In the genomic region with DNA sequence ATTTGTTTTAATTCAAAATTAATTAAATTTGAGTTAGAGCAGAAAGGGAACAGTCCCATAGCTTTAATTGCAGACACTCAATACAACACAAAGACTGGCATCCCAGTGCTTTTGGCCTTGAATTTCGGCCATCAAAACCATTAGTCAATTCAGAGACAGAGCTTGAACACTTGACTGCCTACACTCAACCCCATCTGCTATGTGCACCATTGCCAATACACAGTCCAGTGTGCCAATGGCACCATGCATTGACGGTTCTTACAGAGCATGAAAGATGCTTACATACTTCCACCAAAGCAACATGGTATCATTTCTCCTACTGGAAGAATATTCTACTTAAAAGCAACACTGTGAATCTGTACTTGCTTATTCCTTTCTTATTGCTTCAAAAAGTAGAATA, we compare ENCODE assay signal across 27 cellular contexts. TPM values are rescaled to one million over a fixed set of nuclear protein-coding genes. Genes with fewer than 3 reads are reported as not detected.
"Had no signal": no experiment of that assay in that cellular context is flagged by ENCODE, and none has a peak within 500 bp of the region (broad histone marks: within the 10 kb centered on the region; RNA-seq: fewer than 3 reads in every experiment).

No MANE protein-coding gene starts in this region.

- H3K9me3 ChIP-seq: ovary, psoas muscle, right lobe of liver, sigmoid colon, stomach, tibial artery, transverse colon, upper lobe of right lung, uterus had no signal

- ATAC-seq: natural killer cell; psoas muscle; right cardiac atrium; right lobe of liver; stimulated activated effector memory CD8-positive, alpha-beta T cell treated with anti-CD3 and anti-CD28 coated beads, Interleukin-12 subunit alpha, Interleukin-12 subunit beta, amount 100 ng/mL, for 72 hours; stimulated activated naive B cell treated with anti-CD40 and anti-IgM and Interleukin-4, amounts not matched to agents 10 μg/mL and 1 μg/mL and 100 μg/mL, for 72 hours; upper lobe of right lung had no signal

- H3K4me1 ChIP-seq: neural progenitor cell, parathyroid adenoma, right lobe of liver, sigmoid colon, stomach, tibial artery, upper lobe of right lung, uterus had no signal

- H3K4me3 ChIP-seq: neural progenitor cell, ovary, psoas muscle, right lobe of liver, sigmoid colon, stomach, tibial artery, transverse colon, upper lobe of right lung, uterus had no signal

- H3K36me3 ChIP-seq: neural progenitor cell, ovary, right lobe of liver, sigmoid colon, stomach, tibial artery, transverse colon, upper lobe of right lung, uterus had no signal

- H3K27me3 ChIP-seq: neural progenitor cell, ovary, right lobe of liver, sigmoid colon, stomach, tibial artery, transverse colon, upper lobe of right lung, uterus had no signal

- H3K27ac ChIP-seq: neural progenitor cell, ovary, parathyroid adenoma, psoas muscle, right lobe of liver, sigmoid colon, stomach, tibial artery, transverse colon, upper lobe of right lung, uterus had no signal

- DNase-seq: natural killer cell; occipital lobe; ovary; posterior cingulate gyrus; psoas muscle; right cardiac atrium; right lobe of liver; sigmoid colon; small intestine; stimulated activated CD4-positive, alpha-beta T cell treated with anti-CD3 and anti-CD28 coated beads, Interleukin-15, amount 100 ng/mL, for 24 hours; stimulated activated CD4-positive, alpha-beta T cell treated with anti-CD3 and anti-CD28 coated beads, Interleukin-2, amount 100 ng/mL, for 24 hours; stimulated activated CD4-positive, alpha-beta T cell treated with anti-CD3 and anti-CD28 coated beads, Interleukin-2, amount 100 ng/mL, for 48 hours; stimulated activated CD4-positive, alpha-beta T cell treated with anti-CD3 and anti-CD28 coated beads, Interleukin-4, amount 100 ng/mL, for 24 hours; stimulated activated naive B cell treated with anti-CD40 and anti-IgM and Interleukin-4, amounts not matched to agents 10 μg/mL and 1 μg/mL and 100 μg/mL, for 72 hours; stimulated activated naive CD4-positive, alpha-beta T cell treated with Interleukin-2 at 50 U/mL for 16 hours; stomach; tibial artery; transverse colon; upper lobe of right lung; uterus had no signal

RNA-seq across cellular contexts. Expression of gene LRRTM3, which starts 43.6 kb away (rescaled TPM):
- total RNA-seq: natural killer cell, osteoblast, progenitor cell of endocrine pancreas, psoas muscle, renal cortical epithelial cell, right cardiac atrium, right lobe of liver, subcutaneous adipose tissue, transverse colon, upper lobe of right lung had no signal
- polyA plus RNA-seq: stomach had no signal
